1 cellular context compared by ENCODE assay signal in the genomic region with DNA sequence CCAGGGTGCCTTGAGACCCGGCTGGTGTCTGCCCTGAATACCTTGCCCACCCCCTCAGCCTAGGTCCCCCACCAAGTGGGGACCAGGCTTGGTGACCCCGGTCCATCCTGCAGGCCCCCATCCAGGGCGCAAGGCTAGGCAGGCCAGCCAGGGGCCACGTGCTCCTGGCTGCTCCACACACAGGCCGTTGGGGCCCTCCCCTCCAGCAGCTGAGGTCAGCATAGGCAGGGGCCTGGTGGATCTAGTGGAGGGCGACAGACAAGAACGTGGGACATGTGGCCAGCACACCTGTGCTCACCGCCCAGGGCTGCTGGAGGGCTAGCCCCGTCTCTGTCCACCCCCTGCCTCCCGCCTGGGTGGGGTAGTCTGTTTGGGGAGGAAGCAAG.
TF ChIP-seq lines count a peak whose summit lies in the region.

No MANE protein-coding gene starts in this region.

TF ChIP-seq in HepG2, 621 proteins besides CTCF, POLR2A, EP300 and RAD21 (continued from another document and continues in another):
- TF ChIP-seq HMG20A (CRISPR knock-in tag; IDR thresholded peaks at IDR 0.05; ENCODE audit: borderline replicate concordance), result no peak
- peak; percentile 43; the same call in 1 of the 2 replicates for TF ChIP-seq ZFY (CRISPR knock-in tag; IDR thresholded peaks at IDR 0.05)
- TF ChIP-seq ZNF441 (CRISPR knock-in tag; IDR thresholded peaks at IDR 0.05; ENCODE audit: borderline replicate concordance), result 0 out of 2 replicates have a peak, but pooled peaks have one; percentile 21
- no peak for TF ChIP-seq YEATS2 (CRISPR knock-in tag; IDR thresholded peaks at IDR 0.05; ENCODE audit: borderline replicate concordance)
- no peak for TF ChIP-seq MLXIP (CRISPR knock-in tag; IDR thresholded peaks at IDR 0.05; ENCODE audit: borderline replicate concordance)
- no peak for TF ChIP-seq ZNF772 (CRISPR knock-in tag; IDR thresholded peaks at IDR 0.05)
- no peak for TF ChIP-seq PAF1 (CRISPR knock-in tag; IDR thresholded peaks at IDR 0.05)
- no peak for TF ChIP-seq NFE2L2 (IDR thresholded peaks at IDR 0.05; ENCODE audit: low read length)
- no peak for TF ChIP-seq ZXDC (CRISPR knock-in tag; IDR thresholded peaks at IDR 0.05)
- TF ChIP-seq, protein P1, sequence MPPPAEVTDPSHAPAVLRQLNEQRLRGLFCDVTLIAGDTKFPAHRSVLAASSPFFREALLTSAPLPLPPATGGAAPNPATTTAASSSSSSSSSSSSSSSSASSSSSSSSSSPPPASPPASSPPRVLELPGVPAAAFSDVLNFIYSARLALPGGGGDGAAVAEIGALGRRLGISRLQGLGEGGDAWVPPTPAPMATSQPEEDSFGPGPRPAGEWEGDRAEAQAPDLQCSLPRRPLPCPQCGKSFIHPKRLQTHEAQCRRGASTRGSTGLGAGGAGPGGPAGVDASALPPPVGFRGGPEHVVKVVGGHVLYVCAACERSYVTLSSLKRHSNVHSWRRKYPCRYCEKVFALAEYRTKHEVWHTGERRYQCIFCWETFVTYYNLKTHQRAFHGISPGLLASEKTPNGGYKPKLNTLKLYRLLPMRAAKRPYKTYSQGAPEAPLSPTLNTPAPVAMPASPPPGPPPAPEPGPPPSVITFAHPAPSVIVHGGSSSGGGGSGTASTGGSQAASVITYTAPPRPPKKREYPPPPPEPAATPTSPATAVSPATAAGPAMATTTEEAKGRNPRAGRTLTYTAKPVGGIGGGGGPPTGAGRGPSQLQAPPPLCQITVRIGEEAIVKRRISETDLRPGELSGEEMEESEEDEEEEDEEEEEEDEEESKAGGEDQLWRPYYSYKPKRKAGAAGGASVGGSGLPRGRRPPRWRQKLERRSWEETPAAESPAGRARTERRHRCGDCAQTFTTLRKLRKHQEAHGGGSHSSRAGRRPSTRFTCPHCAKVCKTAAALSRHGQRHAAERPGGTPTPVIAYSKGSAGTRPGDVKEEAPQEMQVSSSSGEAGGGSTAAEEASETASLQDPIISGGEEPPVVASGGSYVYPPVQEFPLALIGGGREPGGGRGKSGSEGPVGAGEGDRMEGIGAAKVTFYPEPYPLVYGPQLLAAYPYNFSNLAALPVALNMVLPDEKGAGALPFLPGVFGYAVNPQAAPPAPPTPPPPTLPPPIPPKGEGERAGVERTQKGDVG (CRISPR knock-in tag; IDR thresholded peaks at IDR 0.05; ENCODE audit: borderline replicate concordance), result no peak
- TF ChIP-seq, protein P2, sequence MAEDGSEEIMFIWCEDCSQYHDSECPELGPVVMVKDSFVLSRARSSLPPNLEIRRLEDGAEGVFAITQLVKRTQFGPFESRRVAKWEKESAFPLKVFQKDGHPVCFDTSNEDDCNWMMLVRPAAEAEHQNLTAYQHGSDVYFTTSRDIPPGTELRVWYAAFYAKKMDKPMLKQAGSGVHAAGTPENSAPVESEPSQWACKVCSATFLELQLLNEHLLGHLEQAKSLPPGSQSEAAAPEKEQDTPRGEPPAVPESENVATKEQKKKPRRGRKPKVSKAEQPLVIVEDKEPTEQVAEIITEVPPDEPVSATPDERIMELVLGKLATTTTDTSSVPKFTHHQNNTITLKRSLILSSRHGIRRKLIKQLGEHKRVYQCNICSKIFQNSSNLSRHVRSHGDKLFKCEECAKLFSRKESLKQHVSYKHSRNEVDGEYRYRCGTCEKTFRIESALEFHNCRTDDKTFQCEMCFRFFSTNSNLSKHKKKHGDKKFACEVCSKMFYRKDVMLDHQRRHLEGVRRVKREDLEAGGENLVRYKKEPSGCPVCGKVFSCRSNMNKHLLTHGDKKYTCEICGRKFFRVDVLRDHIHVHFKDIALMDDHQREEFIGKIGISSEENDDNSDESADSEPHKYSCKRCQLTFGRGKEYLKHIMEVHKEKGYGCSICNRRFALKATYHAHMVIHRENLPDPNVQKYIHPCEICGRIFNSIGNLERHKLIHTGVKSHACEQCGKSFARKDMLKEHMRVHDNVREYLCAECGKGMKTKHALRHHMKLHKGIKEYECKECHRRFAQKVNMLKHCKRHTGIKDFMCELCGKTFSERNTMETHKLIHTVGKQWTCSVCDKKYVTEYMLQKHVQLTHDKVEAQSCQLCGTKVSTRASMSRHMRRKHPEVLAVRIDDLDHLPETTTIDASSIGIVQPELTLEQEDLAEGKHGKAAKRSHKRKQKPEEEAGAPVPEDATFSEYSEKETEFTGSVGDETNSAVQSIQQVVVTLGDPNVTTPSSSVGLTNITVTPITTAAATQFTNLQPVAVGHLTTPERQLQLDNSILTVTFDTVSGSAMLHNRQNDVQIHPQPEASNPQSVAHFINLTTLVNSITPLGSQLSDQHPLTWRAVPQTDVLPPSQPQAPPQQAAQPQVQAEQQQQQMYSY (CRISPR knock-in tag; IDR thresholded peaks at IDR 0.05), result no peak
- TF ChIP-seq KLF12 (CRISPR knock-in tag; IDR thresholded peaks at IDR 0.05; ENCODE audit: borderline replicate concordance), result no peak
- no peak for TF ChIP-seq MEF2D (CRISPR knock-in tag; IDR thresholded peaks at IDR 0.05)
- no peak for TF ChIP-seq POGZ (CRISPR knock-in tag; IDR thresholded peaks at IDR 0.05)
- no peak for TF ChIP-seq MBD4 (IDR thresholded peaks at IDR 0.05; ENCODE audit: borderline replicate concordance, low read length)
- 0 out of 2 replicates have a peak, but pooled peaks have one; percentile 40 for TF ChIP-seq ZNF451 (CRISPR knock-in tag; IDR thresholded peaks at IDR 0.05)
- TF ChIP-seq ZNF557 (CRISPR knock-in tag; IDR thresholded peaks at IDR 0.05), result no peak
- no peak for TF ChIP-seq ZNF143 (CRISPR knock-in tag; IDR thresholded peaks at IDR 0.05)
- TF ChIP-seq BCL6 (CRISPR knock-in tag; IDR thresholded peaks at IDR 0.05), result no peak
- no peak for TF ChIP-seq NR2C2 (CRISPR knock-in tag; IDR thresholded peaks at IDR 0.05; ENCODE audit: borderline replicate concordance)
- TF ChIP-seq ZNF678 (CRISPR knock-in tag; IDR thresholded peaks at IDR 0.05), result 0 out of 2 replicates have a peak, but pooled peaks have one; percentile 20
- TF ChIP-seq ZSCAN31 (CRISPR knock-in tag; IDR thresholded peaks at IDR 0.05; ENCODE audit: low read depth), result no peak
- no peak for TF ChIP-seq KDM5A (IDR thresholded peaks at IDR 0.05; ENCODE audit: borderline replicate concordance, low read length)
- TF ChIP-seq ZBTB40 (IDR thresholded peaks at IDR 0.05), result no peak
- TF ChIP-seq ZBTB40 (CRISPR knock-in tag; IDR thresholded peaks at IDR 0.05), result 0 out of 2 replicates have a peak, but pooled peaks have one; percentile 47
- TF ChIP-seq AGO2 (optimal IDR thresholded peaks at IDR 0.05; ENCODE audit: low read depth, low read length), result no peak
- TF ChIP-seq ARID2 (CRISPR knock-in tag; IDR thresholded peaks at IDR 0.05; ENCODE audit: borderline replicate concordance), result no peak
- TF ChIP-seq CBX1 (IDR thresholded peaks at IDR 0.05; ENCODE audit: low read depth), result no peak
- TF ChIP-seq ZMAT3 (CRISPR knock-in tag; conservative IDR thresholded peaks at IDR 0.05), result no peak
- TF ChIP-seq HIVEP1 (CRISPR knock-in tag; IDR thresholded peaks at IDR 0.05), result no peak
- 0 out of 2 replicates have a peak, but pooled peaks have one; percentile 30 for TF ChIP-seq ZIK1 (CRISPR knock-in tag; IDR thresholded peaks at IDR 0.05; ENCODE audit: borderline replicate concordance, low read depth)
- TF ChIP-seq SALL2 (CRISPR knock-in tag; IDR thresholded peaks at IDR 0.05), result no peak
- TF ChIP-seq ATF6 (CRISPR knock-in tag; conservative IDR thresholded peaks at IDR 0.05), result no peak
